ENCODE assay signal across 8 cellular contexts in genomic region chr12:77724367-77724957, GRCh38.
DNase-seq lines count a peak whose midpoint lies in the region; ATAC-seq and TF ChIP-seq lines count a peak whose summit lies in the region.

No MANE protein-coding gene starts in this region.

- H3K4me1 ChIP-seq in testis, result no peaks in the 10 kb centered on the region

- no peak overlapping the region for H3K4me3 Mint-ChIP-seq in glutamatergic neuron (ENCODE audit: unreplicated experiment)

- H3K36me3 Mint-ChIP-seq in glutamatergic neuron (ENCODE audit: unreplicated experiment), result no peaks in the 10 kb centered on the region

- TF ChIP-seq POLR2A in testis (IDR thresholded peaks at IDR 0.05), result no peak

- H3K9me3 ChIP-seq in testis, result no peaks in the 10 kb centered on the region

- H3K27me3 Mint-ChIP-seq in glutamatergic neuron (ENCODE audit: unreplicated experiment), result peaks cover 4% of the 10 kb centered on the region

- no peak overlapping the region for H3K4me3 ChIP-seq in testis

- no peaks in the 10 kb centered on the region for H3K4me1 Mint-ChIP-seq in glutamatergic neuron (ENCODE audit: low read depth, unreplicated experiment)

- H3K27ac ChIP-seq in testis, result no peak overlapping the region

- ATAC-seq in GM19043 (IDR thresholded peaks at IDR 0.05; ENCODE audit: low read depth, unreplicated experiment), result peak; percentile 58
- no peak for ATAC-seq in activated CD4-positive, CD25-positive, alpha-beta regulatory T cell treated with anti-CD3 and anti-CD28 coated beads, Interleukin-2, amount 50 U/mL, for 24 hours
- no peak for ATAC-seq in stimulated activated naive CD8-positive, alpha-beta T cell treated with anti-CD3 and anti-CD28 coated beads, Interleukin-15, Interleukin-2, amounts not matched to agents 100 U/mL and 50 U/mL, for 24 hours

- H3K36me3 ChIP-seq in testis (ENCODE audit: low read depth, missing control alignments), result no peaks in the 10 kb centered on the region

- peak; percentile 44 for TF ChIP-seq CTCF in glutamatergic neuron (IDR thresholded peaks at IDR 0.05; ENCODE audit: partially characterized antibody, unreplicated experiment)
- peak in 2 of 3 experiments; percentile 33 to 55 for TF ChIP-seq CTCF in testis (IDR thresholded peaks at IDR 0.05)

- in situ Hi-C loops in SK-MEL-5 (cut with HindIII; ENCODE audit: low pct_unique_long_range_greater_than_20kb, low sequenced_read_pairs), result no loop called here

- peak; percentile 6 for DNase-seq in AG08395 (ENCODE audit: low spot score)
- peak; percentile 5 for DNase-seq in MV-4-11 (lab: John Stamatoyannopoulos, UW)
- peak; percentile 77 for DNase-seq in SK-MEL-5 (ENCODE audit: low read depth, low spot score)
- no peak for DNase-seq in glutamatergic neuron
- no peak for DNase-seq in testis
- no peak for DNase-seq in stimulated activated naive CD8-positive, alpha-beta T cell treated with anti-CD3 and anti-CD28 coated beads, Interleukin-15, Interleukin-2, amounts not matched to agents 100 U/mL and 50 U/mL, for 24 hours

- no peaks in the 10 kb centered on the region for H3K9me3 Mint-ChIP-seq in glutamatergic neuron (ENCODE audit: unreplicated experiment)

- H3K27me3 ChIP-seq in testis, result no peaks in the 10 kb centered on the region

- no peak overlapping the region for H3K27ac Mint-ChIP-seq in glutamatergic neuron (ENCODE audit: unreplicated experiment)

- intact Hi-C loops in testis (cut with DNase I; ENCODE audit: low total_unique reads), result loop anchor here (10.0 kb wide), 1 partner anchor 200 kb away; no protein-coding TSS in a partner anchor

- WGBS in testis, 2 donors, result 57 to 63% methylated on average over 1 of the region's 1 CpG

Comparison
In these comparisons a context has a peak if more than half of its experiments do, and no peak if none do; other contexts are left out.
1. DNase-seq: peak in AG08395 (single experiment), MV-4-11 (single experiment) and SK-MEL-5 (single experiment); none in glutamatergic neuron (single experiment), testis (single experiment) and stimulated activated naive CD8-positive, alpha-beta T cell treated with anti-CD3 and anti-CD28 coated beads, Interleukin-15, Interleukin-2, amounts not matched to agents 100 U/mL and 50 U/mL, for 24 hours (single experiment).